1 cellular context compared by ENCODE assay signal in the genomic region with DNA sequence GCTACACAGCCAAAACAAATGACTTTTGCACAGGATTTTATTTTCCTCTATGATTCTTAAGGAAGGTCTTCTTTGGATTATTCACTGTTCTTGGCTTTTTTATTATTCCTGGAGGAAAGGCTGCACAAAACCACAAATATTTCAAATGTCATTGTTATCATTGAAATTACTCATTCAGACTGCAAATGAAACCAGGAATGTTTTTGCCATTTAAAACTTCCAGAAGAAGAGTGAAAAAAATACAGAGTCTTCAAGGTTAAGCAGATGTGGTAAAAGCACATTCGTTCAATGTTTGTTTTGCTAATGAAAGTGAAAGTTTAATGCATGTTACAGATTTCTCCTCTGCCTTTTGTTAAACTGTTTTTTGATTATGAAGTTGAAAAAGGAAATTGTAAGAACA.
TF ChIP-seq lines count a peak whose summit lies in the region.

No MANE protein-coding gene starts in this region.

TF ChIP-seq in A549, 52 proteins besides CTCF, POLR2A, EP300 and RAD21 (continued from another document):
- no peak for TF ChIP-seq MYC (IDR thresholded peaks at IDR 0.05; ENCODE audit: borderline replicate concordance, low read length)
